Comparison of ENCODE assay signal across 8 cellular contexts in genomic region chr10:107364872-107365271, GRCh38.
"Had no signal": no experiment of that assay in that cellular context is flagged by ENCODE, and none has a peak within 500 bp of the region (broad histone marks: within the 10 kb centered on the region; RNA-seq: fewer than 3 reads in every experiment).

No MANE protein-coding gene starts in this region.

- H3K27me3 Mint-ChIP-seq: IgD-negative memory B cell had no signal

- H3K4me3 ChIP-seq: K562 had no signal

- H3K27ac Mint-ChIP-seq: IgD-negative memory B cell had no signal

- FAIRE-seq: HTR-8/SVneo, K562 had no signal

- H3K36me3 Mint-ChIP-seq: IgD-negative memory B cell had no signal

- ATAC-seq: K562 had no signal

- H3K4me2 ChIP-seq: KMS-11 had no signal

- H3K27ac ChIP-seq: HL-60, KMS-11 had no signal

- DNase-seq: IMR-90, KBM-7, KG1 had no signal

- H3K4me1 Mint-ChIP-seq: IgD-negative memory B cell had no signal

- H3K9ac ChIP-seq: KMS-11 had no signal

- H3K4me3 Mint-ChIP-seq: IgD-negative memory B cell had no signal
